22 cellular contexts compared by ENCODE assay signal in the genomic region with DNA sequence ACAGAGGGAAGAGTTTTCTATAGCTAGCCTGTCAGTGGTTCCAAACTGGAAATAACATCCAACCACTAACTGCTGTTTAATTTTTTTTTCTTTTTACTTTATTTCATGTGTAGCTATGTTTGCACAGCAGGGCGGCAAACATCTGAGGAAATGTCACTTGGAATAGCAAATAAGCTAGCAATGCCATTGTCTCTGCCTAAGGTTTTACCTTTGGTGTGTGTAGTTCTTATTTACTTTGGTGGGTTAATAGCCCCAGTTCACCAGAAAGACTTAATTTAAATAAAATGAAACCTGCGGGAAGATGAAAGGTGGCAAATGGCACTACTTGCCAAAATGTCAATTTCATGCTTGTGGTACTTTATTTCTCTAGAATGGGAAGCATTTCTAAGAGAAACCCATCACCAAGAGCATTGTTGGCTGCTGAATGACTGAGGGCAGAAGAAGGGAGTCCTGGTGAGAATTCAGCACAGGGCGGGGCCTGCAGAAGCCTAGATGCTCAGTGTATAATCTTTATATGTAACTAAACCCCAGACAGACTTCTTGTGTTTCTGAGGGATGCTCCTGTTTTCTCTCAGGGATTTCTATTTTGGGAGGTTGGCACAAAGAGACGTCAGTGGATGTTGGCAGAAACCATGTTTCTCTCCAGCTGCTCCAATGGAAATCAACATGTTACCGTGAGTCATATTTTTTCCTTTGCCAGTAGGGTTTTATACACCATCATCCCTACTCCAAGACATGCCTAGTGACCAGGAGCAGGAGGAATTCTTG.
DNase-seq lines count a peak whose midpoint lies in the region; ATAC-seq and TF ChIP-seq lines count a peak whose summit lies in the region.
"Had no signal": no experiment of that assay in that cellular context is flagged by ENCODE, and none has a peak within 500 bp of the region (broad histone marks: within the 10 kb centered on the region; RNA-seq: fewer than 3 reads in every experiment).

No MANE protein-coding gene starts in this region.

- no peaks in the 10 kb centered on the region for H3K9me3 Mint-ChIP-seq in GM23338

- H3K27me3 ChIP-seq in rectal smooth muscle tissue (ENCODE audit: control insufficient read depth, insufficient read depth, low read length) (no peaks in the 10 kb centered on the region), WERI-Rb-1 (ENCODE audit: insufficient read depth, low read depth, severe bottlenecking) (peaks cover 54% of the 10 kb centered on the region), GM23338 (ENCODE audit: insufficient read depth) (no peaks in the 10 kb centered on the region)

- H3K27ac ChIP-seq in rectal smooth muscle tissue (ENCODE audit: low read depth, low read length) (peak overlapping the region; percentile 82), WERI-Rb-1 (no peak overlapping the region), GM23338 (ENCODE audit: low read depth) (no peak overlapping the region)

- ATAC-seq in left cardiac atrium (peak; percentile 57 to 71), GM23338 (no peak)
- ATAC-seq: naive thymus-derived CD8-positive, alpha-beta T cell; T-cell had no signal

- intact Hi-C loops in left cardiac atrium (cut with DNase I): loop anchor here in 1 of 2 donors (10.0 kb wide), 1 partner anchor 465 kb away; the partner anchor contains the start of gene OSR1

- no peaks in the 10 kb centered on the region for H3K79me2 ChIP-seq in GM23338 (replicated peaks; ENCODE audit: insufficient read depth)

- H3K4me1 ChIP-seq in rectal smooth muscle tissue (ENCODE audit: control insufficient read depth, insufficient read depth, low read length): peaks cover 16% of the 10 kb centered on the region
- H3K4me1 ChIP-seq in GM23338 (ENCODE audit: insufficient read depth): no peaks in the 10 kb centered on the region

- H3F3A ChIP-seq in GM23338 (replicated peaks; ENCODE audit: low read depth): no peaks in the 10 kb centered on the region

- no peaks in the 10 kb centered on the region for H3K36me3 ChIP-seq in rectal smooth muscle tissue (ENCODE audit: control insufficient read depth, insufficient read depth, low read length)
- H3K36me3 ChIP-seq in WERI-Rb-1: no peaks in the 10 kb centered on the region
- no peaks in the 10 kb centered on the region for H3K36me3 ChIP-seq in GM23338 (ENCODE audit: insufficient read depth)

- H3K4me3 ChIP-seq in AG10803 (ENCODE audit: low read length): no peak overlapping the region
- no peak overlapping the region for H3K4me3 ChIP-seq in rectal smooth muscle tissue (ENCODE audit: low read length)
- no peak overlapping the region for H3K4me3 ChIP-seq in WERI-Rb-1 (ENCODE audit: low read depth, low read length)
- H3K4me3 ChIP-seq in GM23338: no peak overlapping the region

- H3K27ac Mint-ChIP-seq in GM23338: no peak overlapping the region
- H3K27ac Mint-ChIP-seq: CD8-positive, alpha-beta memory T cell; naive thymus-derived CD8-positive, alpha-beta T cell; T-cell had no signal

- no peaks in the 10 kb centered on the region for H3K9me3 ChIP-seq in WERI-Rb-1 (ENCODE audit: severe bottlenecking)

- H4K20me1 ChIP-seq in GM23338 (replicated peaks; ENCODE audit: insufficient read depth): no peaks in the 10 kb centered on the region

- peaks cover 3% of the 10 kb centered on the region for H3K27me3 Mint-ChIP-seq in GM23338 (ENCODE audit: insufficient read depth, low read depth, poor library complexity)
- H3K27me3 Mint-ChIP-seq: naive thymus-derived CD8-positive, alpha-beta T cell; T-cell had no signal

- no peaks in the 10 kb centered on the region for H3K9me2 ChIP-seq in GM23338 (ENCODE audit: insufficient read depth)

- TF ChIP-seq CTCF in AG10803 (conservative IDR thresholded peaks at IDR 0.05; ENCODE audit: low read length) (no peak), WERI-Rb-1 (IDR thresholded peaks at IDR 0.05; ENCODE audit: low read depth, low read length) (no peak), GM23338 (conservative IDR thresholded peaks at IDR 0.05; ENCODE audit: low read depth in 2 of 2) (no peak)

- no peaks in the 10 kb centered on the region for H3K4me1 Mint-ChIP-seq in GM23338
- H3K4me1 Mint-ChIP-seq: CD8-positive, alpha-beta memory T cell; T-cell had no signal

- H3K4me2 ChIP-seq in GM23338: no peak overlapping the region

- no peaks in the 10 kb centered on the region for H3K36me3 Mint-ChIP-seq in GM23338 (ENCODE audit: low read depth)

- no peak overlapping the region for H2AFZ ChIP-seq in GM23338

- no peak overlapping the region for H3K4me3 Mint-ChIP-seq in GM23338
- H3K4me3 Mint-ChIP-seq: CD8-positive, alpha-beta memory T cell; naive thymus-derived CD8-positive, alpha-beta T cell; T-cell had no signal

- H3K9ac ChIP-seq in rectal smooth muscle tissue (ENCODE audit: low read length): no peak overlapping the region

- DNase-seq in AG10803 (ENCODE audit: low read depth) (peak; percentile 51), RPMI7951 (ENCODE audit: low read depth) (peak; percentile 57), left cardiac atrium (no peak), WERI-Rb-1 (no peak), GM23338 (ENCODE audit: low spot score) (no peak), NCI-H1930 (lab: John Stamatoyannopoulos, UW) (no peak)
- DNase-seq in activated naive CD4-positive, alpha-beta T cell treated with Interleukin-2 at 50 U/mL for 16 hours: no peak
- DNase-seq: activated CD4-positive, alpha-beta T cell treated with anti-CD3 and anti-CD28 coated beads, Interleukin-2, amount 50 U/mL, for 48 hours; activated gamma-delta T cell treated with Interleukin-2 at 50 U/mL for 16 hours; activated T-cell treated with anti-CD3 and anti-CD28 coated beads for 4 hours; amniotic stem cell; CD8-positive, alpha-beta memory T cell; central memory CD4-positive, alpha-beta T cell; DND-41; effector CD4-positive, alpha-beta T cell; head of caudate nucleus; naive thymus-derived CD8-positive, alpha-beta T cell; NCI-H1092 treated with DMSO at 0.1 percent for 48 hours; NCI-H2081 treated with DMSO at 0.1 percent for 48 hours; NCI-H524; T-cell had no signal

TF ChIP-seq in GM23338, 12 proteins besides CTCF, POLR2A, EP300 and RAD21 (continues in another document):
- TF ChIP-seq ZNF331 (CRISPR knock-in tag; IDR thresholded peaks at IDR 0.05; ENCODE audit: low read depth) (no peak), JUNB (IDR thresholded peaks at IDR 0.05; ENCODE audit: unreplicated experiment) (no peak), STAT1 (IDR thresholded peaks at IDR 0.05; ENCODE audit: unreplicated experiment) (no peak), EZH2phosphoT487 (IDR thresholded peaks at IDR 0.05; ENCODE audit: unreplicated experiment) (no peak), EZH2 (IDR thresholded peaks at IDR 0.05; ENCODE audit: low read depth, unreplicated experiment) (no peak)
- TF ChIP-seq, protein P1, sequence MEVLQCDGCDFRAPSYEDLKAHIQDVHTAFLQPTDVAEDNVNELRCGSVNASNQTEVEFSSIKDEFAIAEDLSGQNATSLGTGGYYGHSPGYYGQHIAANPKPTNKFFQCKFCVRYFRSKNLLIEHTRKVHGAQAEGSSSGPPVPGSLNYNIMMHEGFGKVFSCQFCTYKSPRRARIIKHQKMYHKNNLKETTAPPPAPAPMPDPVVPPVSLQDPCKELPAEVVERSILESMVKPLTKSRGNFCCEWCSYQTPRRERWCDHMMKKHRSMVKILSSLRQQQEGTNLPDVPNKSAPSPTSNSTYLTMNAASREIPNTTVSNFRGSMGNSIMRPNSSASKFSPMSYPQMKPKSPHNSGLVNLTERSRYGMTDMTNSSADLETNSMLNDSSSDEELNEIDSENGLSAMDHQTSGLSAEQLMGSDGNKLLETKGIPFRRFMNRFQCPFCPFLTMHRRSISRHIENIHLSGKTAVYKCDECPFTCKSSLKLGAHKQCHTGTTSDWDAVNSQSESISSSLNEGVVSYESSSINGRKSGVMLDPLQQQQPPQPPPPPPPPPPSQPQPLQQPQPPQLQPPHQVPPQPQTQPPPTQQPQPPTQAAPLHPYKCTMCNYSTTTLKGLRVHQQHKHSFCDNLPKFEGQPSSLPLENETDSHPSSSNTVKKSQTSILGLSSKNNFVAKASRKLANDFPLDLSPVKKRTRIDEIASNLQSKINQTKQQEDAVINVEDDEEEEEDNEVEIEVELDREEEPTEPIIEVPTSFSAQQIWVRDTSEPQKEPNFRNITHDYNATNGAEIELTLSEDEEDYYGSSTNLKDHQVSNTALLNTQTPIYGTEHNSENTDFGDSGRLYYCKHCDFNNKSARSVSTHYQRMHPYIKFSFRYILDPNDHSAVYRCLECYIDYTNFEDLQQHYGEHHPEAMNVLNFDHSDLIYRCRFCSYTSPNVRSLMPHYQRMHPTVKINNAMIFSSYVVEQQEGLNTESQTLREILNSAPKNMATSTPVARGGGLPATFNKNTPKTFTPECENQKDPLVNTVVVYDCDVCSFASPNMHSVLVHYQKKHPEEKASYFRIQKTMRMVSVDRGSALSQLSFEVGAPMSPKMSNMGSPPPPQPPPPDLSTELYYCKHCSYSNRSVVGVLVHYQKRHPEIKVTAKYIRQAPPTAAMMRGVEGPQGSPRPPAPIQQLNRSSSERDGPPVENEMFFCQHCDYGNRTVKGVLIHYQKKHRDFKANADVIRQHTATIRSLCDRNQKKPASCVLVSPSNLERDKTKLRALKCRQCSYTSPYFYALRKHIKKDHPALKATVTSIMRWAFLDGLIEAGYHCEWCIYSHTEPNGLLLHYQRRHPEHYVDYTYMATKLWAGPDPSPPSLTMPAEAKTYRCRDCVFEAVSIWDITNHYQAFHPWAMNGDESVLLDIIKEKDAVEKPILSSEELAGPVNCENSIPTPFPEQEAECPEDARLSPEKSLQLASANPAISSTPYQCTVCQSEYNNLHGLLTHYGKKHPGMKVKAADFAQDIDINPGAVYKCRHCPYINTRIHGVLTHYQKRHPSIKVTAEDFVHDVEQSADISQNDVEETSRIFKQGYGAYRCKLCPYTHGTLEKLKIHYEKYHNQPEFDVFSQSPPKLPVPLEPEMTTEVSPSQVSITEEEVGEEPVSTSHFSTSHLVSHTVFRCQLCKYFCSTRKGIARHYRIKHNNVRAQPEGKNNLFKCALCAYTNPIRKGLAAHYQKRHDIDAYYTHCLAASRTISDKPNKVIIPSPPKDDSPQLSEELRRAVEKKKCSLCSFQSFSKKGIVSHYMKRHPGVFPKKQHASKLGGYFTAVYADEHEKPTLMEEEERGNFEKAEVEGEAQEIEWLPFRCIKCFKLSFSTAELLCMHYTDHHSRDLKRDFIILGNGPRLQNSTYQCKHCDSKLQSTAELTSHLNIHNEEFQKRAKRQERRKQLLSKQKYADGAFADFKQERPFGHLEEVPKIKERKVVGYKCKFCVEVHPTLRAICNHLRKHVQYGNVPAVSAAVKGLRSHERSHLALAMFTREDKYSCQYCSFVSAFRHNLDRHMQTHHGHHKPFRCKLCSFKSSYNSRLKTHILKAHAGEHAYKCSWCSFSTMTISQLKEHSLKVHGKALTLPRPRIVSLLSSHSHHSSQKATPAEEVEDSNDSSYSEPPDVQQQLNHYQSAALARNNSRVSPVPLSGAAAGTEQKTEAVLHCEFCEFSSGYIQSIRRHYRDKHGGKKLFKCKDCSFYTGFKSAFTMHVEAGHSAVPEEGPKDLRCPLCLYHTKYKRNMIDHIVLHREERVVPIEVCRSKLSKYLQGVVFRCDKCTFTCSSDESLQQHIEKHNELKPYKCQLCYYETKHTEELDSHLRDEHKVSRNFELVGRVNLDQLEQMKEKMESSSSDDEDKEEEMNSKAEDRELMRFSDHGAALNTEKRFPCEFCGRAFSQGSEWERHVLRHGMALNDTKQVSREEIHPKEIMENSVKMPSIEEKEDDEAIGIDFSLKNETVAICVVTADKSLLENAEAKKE (CRISPR knock-in tag; IDR thresholded peaks at IDR 0.05): no peak

Comparison
In these comparisons a context has a peak if more than half of its experiments do, and no peak if none do; other contexts are left out.
1. DNase-seq: peak in AG10803 (single experiment) and RPMI7951 (single experiment); none in left cardiac atrium (single experiment), activated naive CD4-positive, alpha-beta T cell treated with Interleukin-2 at 50 U/mL for 16 hours (single experiment), WERI-Rb-1 (single experiment), GM23338 (single experiment) and NCI-H1930 (0 of 2).